8 cellular contexts compared by ENCODE assay signal in the genomic region with DNA sequence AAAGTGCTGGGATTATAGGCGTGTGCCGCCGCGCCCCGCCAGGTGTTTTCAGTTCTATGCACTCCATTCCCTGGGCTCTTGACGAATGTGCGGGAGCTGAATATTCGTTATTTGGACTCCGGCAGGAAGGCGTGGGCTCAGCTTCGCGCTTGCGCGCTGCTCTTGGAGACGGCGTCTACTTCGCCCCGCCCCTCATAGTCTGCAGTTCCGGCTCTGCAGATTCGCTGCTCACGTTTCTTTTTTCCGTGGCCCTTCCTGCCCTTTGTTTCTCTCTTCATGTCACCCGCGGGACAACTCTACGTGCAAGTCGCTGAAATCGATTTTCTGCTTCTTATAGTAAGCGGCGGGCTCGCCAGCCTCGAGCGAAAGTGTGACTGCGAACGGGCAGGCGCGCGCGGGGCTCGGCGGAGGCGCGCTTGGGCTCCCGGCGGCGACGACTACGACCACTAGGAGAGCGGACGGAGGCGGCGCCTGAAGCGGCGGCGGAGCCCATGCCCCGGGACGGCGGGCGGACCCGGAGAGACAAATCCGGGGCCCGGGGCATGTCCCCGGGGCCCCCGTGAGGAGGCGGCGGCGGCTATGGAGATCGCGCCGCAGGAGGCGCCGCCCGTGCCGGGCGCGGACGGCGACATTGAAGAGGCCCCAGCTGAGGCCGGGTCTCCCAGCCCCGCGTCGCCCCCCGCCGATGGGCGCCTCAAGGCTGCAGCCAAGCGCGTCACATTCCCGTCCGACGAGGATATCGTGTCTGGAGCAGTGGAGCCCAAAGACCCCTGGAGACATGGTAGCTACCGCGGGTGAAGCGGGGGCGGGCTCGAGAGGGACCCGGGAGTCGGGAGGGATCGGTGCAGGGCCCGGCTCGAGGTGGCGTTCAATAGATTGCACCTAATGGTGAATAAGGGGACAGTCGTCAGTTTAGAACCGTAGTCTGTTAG. TPM values are rescaled to one million over a fixed set of nuclear protein-coding genes. Genes with fewer than 3 reads are reported as not detected.
A peak's percentile ranks its signal among the peaks of the same experiment; 100 is the strongest.
DNase-seq lines count a peak whose midpoint lies in the region; ATAC-seq and TF ChIP-seq lines count a peak whose summit lies in the region.

PPP1R37 (plus strand) TSS at position 433 of the 932 bp plus-strand sequence; CDS start at position 580, 147 bp downstream.

- no peaks in the 10 kb centered on the region for H3K9me3 ChIP-seq in fibroblast of lung (ENCODE audit: control insufficient read depth, insufficient read depth, low read depth, low read length)
- no peaks in the 10 kb centered on the region for H3K9me3 ChIP-seq in naive thymus-derived CD4-positive, alpha-beta T cell (ENCODE audit: control insufficient read depth in 2 of 3, low read length in 3 of 3)

- no peaks in the 10 kb centered on the region for H4K20me1 ChIP-seq in fibroblast of lung (ENCODE audit: control insufficient read depth, extremely low read depth, insufficient read depth, low read length)

- H3K4me1 ChIP-seq in fibroblast of lung (ENCODE audit: control insufficient read depth, extremely low read depth, insufficient read depth, low read length): peaks cover 27% of the 10 kb centered on the region
- peaks cover 33 to 46% of the 10 kb centered on the region in 2 donors for H3K4me1 ChIP-seq in naive thymus-derived CD4-positive, alpha-beta T cell (ENCODE audit: control insufficient read depth in 2 of 2, insufficient read depth in 2 of 2, low read length in 2 of 2)

- H3K79me2 ChIP-seq in fibroblast of lung (ENCODE audit: control insufficient read depth, insufficient read depth, low read length): peaks cover 49% of the 10 kb centered on the region

- peak within 1 kb of the TSS; percentile 56 to 94 (median 91) for H3K4me3 ChIP-seq in fibroblast of lung (replicated peaks in 1 of 4; ENCODE audit: control extremely low read depth in 1 of 4, insufficient read depth in 1 of 4, low read depth in 3 of 4, low read length in 4 of 4)
- H3K4me3 ChIP-seq in naive thymus-derived CD4-positive, alpha-beta T cell (ENCODE audit: low read length): peak within 1 kb of the TSS; percentile 75

- peak within 1 kb of the TSS; percentile 96 to 100 (median 98) for H3K27ac Mint-ChIP-seq in naive thymus-derived CD4-positive, alpha-beta T cell
- H3K27ac Mint-ChIP-seq in stimulated activated memory B cell treated with anti-CD40 and anti-IgM and Interleukin-4, amounts not matched to agents 10 μg/mL and 1 μg/mL and 100 μg/mL, for 72 hours: peak within 1 kb of the TSS; percentile 99

- CTCF ChIA-PET in RWPE1 (lab: Yijun Ruan, JAX): interaction anchor here (0.6 to 0.7 kb wide), 4 partner anchors 9 to 75 kb away, joined by 3 to 4 read pairs (median 3); no protein-coding TSS in a partner anchor
- CTCF ChIA-PET in naive thymus-derived CD4-positive, alpha-beta T cell (lab: Charles Lee): interaction anchor here (0.7 to 2.1 kb wide), 4 partner anchors 9 to 407 kb away, joined by 3 to 11 read pairs (median 6); partner anchors contain the start of genes BLOC1S3 and TRAPPC6A

- intact Hi-C loops in naive thymus-derived CD4-positive, alpha-beta T cell (cut with micrococcal nuclease): loop anchor here (1.0 to 5.0 kb wide), 15 partner anchors 10 to 794 kb away; partner anchors contain the start of genes BLOC1S3 (in 2 of the 2), GEMIN7 (in 2 of the 2), TRAPPC6A (in 2 of the 2) and BCL3 (in 1 of the 2)

- H3K27me3 ChIP-seq in fibroblast of lung (ENCODE audit: control insufficient read depth, insufficient read depth, low read length): no peaks in the 10 kb centered on the region
- H3K27me3 ChIP-seq in naive thymus-derived CD4-positive, alpha-beta T cell (ENCODE audit: control insufficient read depth in 2 of 2, insufficient read depth in 2 of 2, low read length in 2 of 2): no peaks in the 10 kb centered on the region

- peaks cover 0 to 8% (median 0%) of the 10 kb centered on the region in 11 donors for H3K9me3 Mint-ChIP-seq in naive thymus-derived CD4-positive, alpha-beta T cell
- H3K9me3 Mint-ChIP-seq in stimulated activated memory B cell treated with anti-CD40 and anti-IgM and Interleukin-4, amounts not matched to agents 10 μg/mL and 1 μg/mL and 100 μg/mL, for 72 hours: no peaks in the 10 kb centered on the region

- peak within 1 kb of the TSS; percentile 87 for H3K9ac ChIP-seq in fibroblast of lung (ENCODE audit: insufficient read depth, low read length)

- peak within 1 kb of the TSS; percentile 87 to 99 (median 96) for H3K4me3 Mint-ChIP-seq in naive thymus-derived CD4-positive, alpha-beta T cell
- peak within 1 kb of the TSS; percentile 99 for H3K4me3 Mint-ChIP-seq in stimulated activated memory B cell treated with anti-CD40 and anti-IgM and Interleukin-4, amounts not matched to agents 10 μg/mL and 1 μg/mL and 100 μg/mL, for 72 hours

- no peak; the same call in 1 of the 2 replicates for TF ChIP-seq CTCF in RWPE1 (conservative IDR thresholded peaks at IDR 0.05; ENCODE audit: low read depth)
- no peak for TF ChIP-seq CTCF in fibroblast of lung (conservative IDR thresholded peaks at IDR 0.05 in 1 of 2, IDR thresholded peaks at IDR 0.05 in 1 of 2; ENCODE audit: low read depth in 1 of 2, low read length in 2 of 2)

- peaks cover 56 to 81% (median 60%) of the 10 kb centered on the region in 7 donors for H3K4me1 Mint-ChIP-seq in naive thymus-derived CD4-positive, alpha-beta T cell
- peaks cover 65% of the 10 kb centered on the region for H3K4me1 Mint-ChIP-seq in stimulated activated memory B cell treated with anti-CD40 and anti-IgM and Interleukin-4, amounts not matched to agents 10 μg/mL and 1 μg/mL and 100 μg/mL, for 72 hours

- peak; percentile 47 for ATAC-seq in GM21825 (IDR thresholded peaks at IDR 0.05; ENCODE audit: unreplicated experiment)
- peak; percentile 85 for ATAC-seq in naive thymus-derived CD4-positive, alpha-beta T cell
- ATAC-seq in stimulated activated memory B cell treated with anti-CD40 and anti-IgM and Interleukin-4, amounts not matched to agents 10 μg/mL and 1 μg/mL and 100 μg/mL, for 72 hours: peak; percentile 85

- H3K27ac ChIP-seq in RWPE1 (peak within 1 kb of the TSS; percentile 93), fibroblast of lung (ENCODE audit: insufficient read depth, low read length) (peak within 1 kb of the TSS; percentile 92)
- peak within 1 kb of the TSS; percentile 90 for H3K27ac ChIP-seq in naive thymus-derived CD4-positive, alpha-beta T cell (ENCODE audit: low read depth, low read length)

- H3K27me3 Mint-ChIP-seq in naive thymus-derived CD4-positive, alpha-beta T cell: no peaks in the 10 kb centered on the region
- no peaks in the 10 kb centered on the region for H3K27me3 Mint-ChIP-seq in stimulated activated memory B cell treated with anti-CD40 and anti-IgM and Interleukin-4, amounts not matched to agents 10 μg/mL and 1 μg/mL and 100 μg/mL, for 72 hours

- H2AFZ ChIP-seq in fibroblast of lung (ENCODE audit: low read length): peak within 1 kb of the TSS; percentile 70

- peaks cover 0 to 11% (median 4%) of the 10 kb centered on the region in 5 donors for H3K36me3 Mint-ChIP-seq in naive thymus-derived CD4-positive, alpha-beta T cell
- peaks cover 30% of the 10 kb centered on the region for H3K36me3 Mint-ChIP-seq in stimulated activated memory B cell treated with anti-CD40 and anti-IgM and Interleukin-4, amounts not matched to agents 10 μg/mL and 1 μg/mL and 100 μg/mL, for 72 hours

- DNase-seq in DMS53 treated with DMSO at 0.1 percent for 48 hours (lab: John Stamatoyannopoulos, UW; ENCODE audit: unreplicated experiment): peak; percentile 90
- peak; percentile 97 for DNase-seq in LoVo (ENCODE audit: low spot score)
- peak; percentile 95 for DNase-seq in RWPE1 (ENCODE audit: low spot score)
- peak; percentile 74 to 88 for DNase-seq in activated T-helper 1 cell treated with anti-CD3 and anti-CD28 coated beads, Interleukin-2, amount 50 U/mL, for 16 hours (ENCODE audit: low read depth in 1 of 2, low spot score in 1 of 2)
- DNase-seq in fibroblast of lung (ENCODE audit: low read depth in 2 of 2): peak; percentile 97 to 99
- DNase-seq in naive thymus-derived CD4-positive, alpha-beta T cell: peak; percentile 81 to 97 (median 92)

- POLR2A ChIA-PET in RWPE1 (lab: Yijun Ruan, JAX; ENCODE audit: low non-redundant PET): interaction anchor here (0.7 to 1.1 kb wide), 4 partner anchors 38 to 260 kb away, joined by 3 to 4 read pairs (median 4); partner anchors contain the start of gene TRAPPC6A
- POLR2A ChIA-PET in naive thymus-derived CD4-positive, alpha-beta T cell (lab: Charles Lee): interaction anchor here (0.6 to 3.8 kb wide), 17 partner anchors 10 to 1429 kb away, joined by 3 to 36 read pairs (median 8); partner anchors contain the start of genes BLOC1S3, CLASRP, CLPTM1 and GEMIN7

- H3K36me3 ChIP-seq in fibroblast of lung (ENCODE audit: control insufficient read depth, insufficient read depth, low read length): peaks cover 9% of the 10 kb centered on the region
- H3K36me3 ChIP-seq in naive thymus-derived CD4-positive, alpha-beta T cell (ENCODE audit: control insufficient read depth in 2 of 3, insufficient read depth in 3 of 3, low read length in 3 of 3): peaks cover 0 to 13% (median 4%) of the 10 kb centered on the region in 3 experiments

- peak within 1 kb of the TSS; percentile 99 for H3K4me2 ChIP-seq in fibroblast of lung (ENCODE audit: extremely low read depth, insufficient read depth, low read length)

RNA-seq across cellular contexts. Expression of gene PPP1R37, which starts in this region (rescaled TPM):
- total RNA-seq in fibroblast of lung: 34.4 and 36.0 TPM in 2 replicates
- 11.3 and 12.3 TPM in 2 replicates for polyA plus RNA-seq in fibroblast of lung
- polyA plus RNA-seq in fibroblast of lung (2012): 20.1 and 25.3 TPM in 2 replicates
- polyA minus RNA-seq in fibroblast of lung (ENCODE audit: low replicate concordance): 14.0 and 19.4 TPM in 2 replicates
- total RNA-seq in naive thymus-derived CD4-positive, alpha-beta T cell: 10 to 100 TPM; 20.0 to 28.3 (median 21.9) TPM
- 1 to 10 TPM; 1.4 to 1.5 TPM for polyA plus RNA-seq in naive thymus-derived CD4-positive, alpha-beta T cell

Comparison
In these comparisons a context has a peak if more than half of its experiments do, and no peak if none do; other contexts are left out.
1. Peak in every context shown above with its lines: DNase-seq, ATAC-seq, H3K4me3 ChIP-seq and H3K27ac ChIP-seq.